9 cellular contexts compared by ENCODE assay signal in the genomic region with DNA sequence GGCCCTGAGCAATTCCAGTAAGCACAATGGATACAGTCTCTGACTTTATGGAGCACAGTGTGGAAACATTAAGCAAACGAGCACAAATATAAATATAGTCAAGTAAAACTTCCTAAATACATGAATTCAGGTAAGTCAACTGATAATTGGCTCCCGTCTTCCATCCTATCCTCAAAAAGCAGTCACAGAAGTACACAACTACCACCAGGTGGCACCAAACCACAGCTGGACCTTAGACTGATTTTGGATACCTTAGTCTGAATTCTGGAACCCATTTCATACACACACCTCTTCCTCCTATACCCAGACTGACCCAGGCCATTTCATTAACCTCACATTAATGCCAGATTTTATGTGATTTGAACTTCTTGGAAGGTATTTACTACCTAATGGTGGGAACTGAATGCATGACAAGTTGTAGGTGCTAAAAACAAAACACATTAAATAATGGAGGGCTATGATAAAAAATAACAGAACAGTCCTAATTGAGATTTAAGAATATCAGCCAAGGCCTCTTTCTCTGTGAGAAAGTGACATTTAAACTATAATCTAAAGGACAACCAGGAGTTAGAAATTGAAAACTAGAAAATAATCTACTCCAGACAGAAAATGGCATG.
A peak's percentile ranks its signal among the peaks of the same experiment; 100 is the strongest.
DNase-seq lines count a peak whose midpoint lies in the region; ATAC-seq and TF ChIP-seq lines count a peak whose summit lies in the region.
"Had no signal": no experiment of that assay in that cellular context is flagged by ENCODE, and none has a peak within 500 bp of the region (broad histone marks: within the 10 kb centered on the region; RNA-seq: fewer than 3 reads in every experiment).

No MANE protein-coding gene starts in this region.

- H3K4me3 Mint-ChIP-seq in naive thymus-derived CD8-positive, alpha-beta T cell = no peak overlapping the region
- H3K4me3 Mint-ChIP-seq: activated naive CD8-positive, alpha-beta T cell had no signal

- POLR2A ChIA-PET in naive thymus-derived CD8-positive, alpha-beta T cell (lab: Charles Lee) = interaction anchor here (1.2 to 1.5 kb wide), 2 partner anchors 196 to 202 kb away, joined by 3 to 4 read pairs; partner anchors contain the start of gene NAA15

- no peak for TF ChIP-seq POLR2A in erythroblast (IDR thresholded peaks at IDR 0.05; ENCODE audit: low read length)

- peak; percentile 85 for ATAC-seq in GM19455 (IDR thresholded peaks at IDR 0.05; ENCODE audit: unreplicated experiment)
- peak; percentile 81 to 85 for ATAC-seq in naive thymus-derived CD8-positive, alpha-beta T cell

- peaks cover 0 to 7% (median 3%) of the 10 kb centered on the region in 4 donors for H3K4me1 Mint-ChIP-seq in naive thymus-derived CD8-positive, alpha-beta T cell

- no peaks in the 10 kb centered on the region for H3K9me3 Mint-ChIP-seq in naive thymus-derived CD8-positive, alpha-beta T cell

- DNase-seq in COR-L47 (lab: John Stamatoyannopoulos, UW) (peak; percentile 76), HuH-7.5 (ENCODE audit: low spot score) (peak; percentile 63), NOMO-1 treated with dmso at 0.1 percent for 144 hours (lab: John Stamatoyannopoulos, UW; ENCODE audit: unreplicated experiment) (peak; percentile 53), erythroblast (lab: John Stamatoyannopoulos, UW) (peak; percentile 87 to 94)
- DNase-seq in activated CD8-positive, alpha-beta memory T cell treated with anti-CD3 and anti-CD28 coated beads, Interleukin-2, amount 50 U/mL, for 4 hours = peak; percentile 71
- peak; percentile 44 to 88 (median 70) for DNase-seq in naive thymus-derived CD8-positive, alpha-beta T cell
- peak; percentile 10 to 77 (median 66) for DNase-seq in stimulated activated naive CD4-positive, alpha-beta T cell (lab: John Stamatoyannopoulos, UW)

- peak overlapping the region in 2 of 10 donors; percentile 1 to 44 for H3K27ac Mint-ChIP-seq in naive thymus-derived CD8-positive, alpha-beta T cell
- H3K27ac Mint-ChIP-seq: activated naive CD8-positive, alpha-beta T cell had no signal

- H3K36me3 Mint-ChIP-seq in naive thymus-derived CD8-positive, alpha-beta T cell = no peaks in the 10 kb centered on the region
- H3K36me3 Mint-ChIP-seq: activated naive CD8-positive, alpha-beta T cell had no signal

- H3K27me3 Mint-ChIP-seq in naive thymus-derived CD8-positive, alpha-beta T cell = no peaks in the 10 kb centered on the region
- H3K27me3 Mint-ChIP-seq: activated naive CD8-positive, alpha-beta T cell had no signal

Comparison
In these comparisons a context has a peak if more than half of its experiments do, and no peak if none do; other contexts are left out.
1. Peak in every context shown above with its lines: DNase-seq and ATAC-seq.